In genomic region chr1:44674113-44675000, GRCh38 we compare ENCODE assay signal across 8 cellular contexts. TPM values are rescaled to one million over a fixed set of nuclear protein-coding genes. Genes with fewer than 3 reads are reported as not detected.
DNase-seq lines count a peak whose midpoint lies in the region; ATAC-seq, FAIRE-seq and TF ChIP-seq lines count a peak whose summit lies in the region.

Gene ARMH1 (plus strand): TSS chr1:44674714. CDS start chr1:44689698, 14,984 bp downstream.
Gene TMEM53 (minus strand): TSS chr1:44674481. CDS start chr1:44674391, 90 bp downstream.

- peak within 1 kb of the TSS; percentile 95 for H3K27ac Mint-ChIP-seq in type B pancreatic cell

- H3K27me3 ChIP-seq in adrenal gland (no peaks in the 10 kb centered on the region), heart left ventricle (no peaks in the 10 kb centered on the region)

- intact Hi-C loops in adrenal gland (cut with DNase I) (no loop called here), heart left ventricle (cut with DNase I) (loop anchor here in 1 of 10 donors (10.0 kb wide), 1 partner anchor 60 kb away; the partner anchor contains the start of genes KIF2C and RNU5D-1)

- H3K4me3 ChIP-seq in adrenal gland (peak within 1 kb of the TSS in 3 of 4 donors; percentile 44 to 86 (median 62)), heart left ventricle (peak within 1 kb of the TSS; percentile 30 to 85 (median 68))

- H3K27me3 Mint-ChIP-seq in type B pancreatic cell, result no peaks in the 10 kb centered on the region

- TF ChIP-seq POLR2A in GM12891 (IDR thresholded peaks at IDR 0.05; ENCODE audit: low read depth, low read length) (peak; percentile 65; the same call in 1 of the 2 replicates), adrenal gland (IDR thresholded peaks at IDR 0.05) (peak in 1 of 2 donors; percentile 64), heart left ventricle (IDR thresholded peaks at IDR 0.05) (peak in 1 of 2 donors; percentile 56)

- H3K4me1 ChIP-seq in adrenal gland (replicated peaks in 1 of 2), result peaks cover 31 to 70% of the 10 kb centered on the region in 2 donors
- H3K4me1 ChIP-seq in heart left ventricle, result peaks cover 0 to 70% (median 21%) of the 10 kb centered on the region in 12 donors

- H3K9me3 ChIP-seq in adrenal gland (replicated peaks in 1 of 3) (no peaks in the 10 kb centered on the region), heart left ventricle (no peaks in the 10 kb centered on the region)

- H3K36me3 ChIP-seq in adrenal gland (replicated peaks in 1 of 2) (no peaks in the 10 kb centered on the region), heart left ventricle (peaks cover 0 to 2% (median 0%) of the 10 kb centered on the region in 9 donors)

- peak within 1 kb of the TSS; percentile 75 to 99 (median 87) for H3K27ac ChIP-seq in adrenal gland
- H3K27ac ChIP-seq in heart left ventricle, result peak within 1 kb of the TSS; percentile 81 to 98 (median 96)

- no peaks in the 10 kb centered on the region for H3K9me3 Mint-ChIP-seq in type B pancreatic cell

- peak; percentile 82 for DNase-seq in GM12891 (ENCODE audit: insufficient read length, low spot score)
- DNase-seq in NCI-H1417 treated with DMSO at 0.1 percent for 48 hours (lab: John Stamatoyannopoulos, UW), result peak; percentile 93
- DNase-seq in T follicular helper cell (ENCODE audit: low read depth), result peak; percentile 93
- peak; percentile 99 to 100 (median 100) for DNase-seq in adrenal gland
- DNase-seq in heart left ventricle, result peak; percentile 99 to 100 (median 99)
- peak; percentile 99 for DNase-seq in pons (ENCODE audit: low spot score)
- peak; percentile 97 for DNase-seq in type B pancreatic cell (ENCODE audit: extremely low spot score, unreplicated experiment)

- TF ChIP-seq CTCF in adrenal gland (IDR thresholded peaks at IDR 0.05), result no peak
- TF ChIP-seq CTCF in heart left ventricle (IDR thresholded peaks at IDR 0.05), result no peak
- no peak for TF ChIP-seq CTCF in type B pancreatic cell (conservative IDR thresholded peaks at IDR 0.05)

- peaks cover 35% of the 10 kb centered on the region for H3K4me1 Mint-ChIP-seq in type B pancreatic cell (ENCODE audit: unreplicated experiment)

- 1 to 5% (median 2%) methylated on average over 14 to 56 of the region's 56 CpGs for WGBS in adrenal gland, 4 donors
- 0 to 2% (median 1%) methylated on average over 26 to 56 of the region's 56 CpGs for WGBS in heart left ventricle, 4 donors

- no peaks in the 10 kb centered on the region for H3K36me3 Mint-ChIP-seq in type B pancreatic cell

- peak; percentile 95 for ATAC-seq in HG02798 (IDR thresholded peaks at IDR 0.05; ENCODE audit: poor library complexity, unreplicated experiment)
- ATAC-seq in heart left ventricle, result peak; percentile 96 to 98 (median 97)

- FAIRE-seq in GM12891 (lab: Jason Lieb, UNC), result peak; percentile 99

- peak within 1 kb of the TSS; percentile 92 for H3K4me3 Mint-ChIP-seq in type B pancreatic cell

TF ChIP-seq in GM12891, 5 proteins besides CTCF, POLR2A, EP300 and RAD21:
- peak; percentile 75 for TF ChIP-seq POLR2AphosphoS5 (IDR thresholded peaks at IDR 0.05; ENCODE audit: low read depth, low read length)
- peak; percentile 24; the same call in 1 of the 2 replicates for TF ChIP-seq SPI1 (IDR thresholded peaks at IDR 0.05; ENCODE audit: low read depth, low read length)
- TF ChIP-seq POU2F2 (IDR thresholded peaks at IDR 0.05; ENCODE audit: low read depth, low read length), result peak; percentile 33
- no peak for TF ChIP-seq PAX5 (IDR thresholded peaks at IDR 0.05; ENCODE audit: insufficient read depth, low read length, severe bottlenecking)
- no peak for TF ChIP-seq TAF1 (IDR thresholded peaks at IDR 0.05; ENCODE audit: low read depth, low read length)

RNA-seq across cellular contexts. Expression of gene ARMH1, which starts in this region (rescaled TPM):
- polyA plus RNA-seq in GM12891 (2012; ENCODE audit: low read depth, missing spikeins), result 41.9 TPM
- total RNA-seq in adrenal gland (10 to 100 TPM in 1 of 8 donors, 1 to 10 TPM in 5, under 1 TPM in 2; 0.18 to 12.4 (median 3.7) TPM), heart left ventricle (1 to 10 TPM in 2 of 9 donors, under 1 TPM in 4, not detected in 3; 0.33 to 9.9 (median 0.64) TPM), type B pancreatic cell (ENCODE audit: low replicate concordance) (5.5 and 11.6 TPM in 2 replicates)
- polyA plus RNA-seq in adrenal gland (10 to 100 TPM in 2 of 3 donors, 1 to 10 TPM in 1; 1.8 to 76.0 (median 47.7) TPM), heart left ventricle (under 1 TPM; 0.62 to 0.88 TPM)

RNA-seq across cellular contexts. Expression of gene TMEM53, which starts in this region (rescaled TPM):
- 9.4 TPM for polyA plus RNA-seq in GM12891 (2012; ENCODE audit: low read depth, missing spikeins)
- total RNA-seq in adrenal gland, result 10 to 100 TPM in 6 of 8 donors, 1 to 10 TPM in 2; 7.2 to 47.4 (median 13.5) TPM
- polyA plus RNA-seq in adrenal gland, result 10 to 100 TPM; 10.5 to 13.5 (median 12.1) TPM
- total RNA-seq in heart left ventricle, result 10 to 100 TPM in 6 of 9 donors, 1 to 10 TPM in 3; 8.5 to 18.1 (median 12.5) TPM
- 10 to 100 TPM in 1 of 2 donors, 1 to 10 TPM in 1; 8.6 to 20.0 TPM for polyA plus RNA-seq in heart left ventricle
- 6.6 and 9.1 TPM in 2 replicates for total RNA-seq in type B pancreatic cell (ENCODE audit: low replicate concordance)

Comparison
In these comparisons a context has a peak if more than half of its experiments do, and no peak if none do; other contexts are left out.
1. Peak in every context shown above with its lines: DNase-seq, ATAC-seq, H3K4me3 ChIP-seq and H3K27ac ChIP-seq.